12 cellular contexts compared by ENCODE assay signal in genomic region chr2:50650398-50650810, GRCh38.
"Had no signal": no experiment of that assay in that cellular context is flagged by ENCODE, and none has a peak within 500 bp of the region (broad histone marks: within the 10 kb centered on the region; RNA-seq: fewer than 3 reads in every experiment).

No MANE protein-coding gene starts in this region.

- H3K4me1 ChIP-seq: upper lobe of left lung had no signal

- DNase-seq: activated CD4-positive, alpha-beta T cell treated with anti-CD3 and anti-CD28 coated beads for 48 hours; activated naive CD4-positive, alpha-beta T cell treated with Interleukin-2 at 50 U/mL for 16 hours; effector memory CD4-positive, alpha-beta T cell; left colon; ovary; stimulated activated CD4-positive, alpha-beta T cell treated with anti-CD3 and anti-CD28 coated beads, Interleukin-4, amount 100 ng/mL, for 1 hour; stimulated activated CD8-positive, alpha-beta memory T cell treated with anti-CD3 and anti-CD28 coated beads, Interleukin-4, amount 100 ng/mL, for 48 hours; stimulated activated naive CD8-positive, alpha-beta T cell treated with anti-CD3 and anti-CD28 coated beads, Interleukin-15, Interleukin-2, amounts not matched to agents 100 U/mL and 50 U/mL, for 24 hours; T-helper 1 cell; upper lobe of left lung had no signal

- H3K27me3 ChIP-seq: ovary, upper lobe of left lung had no signal

- H3K4me3 ChIP-seq: ovary, upper lobe of left lung had no signal

- ATAC-seq: esophagus mucosa; left colon; natural killer cell treated with Interleukin-12 subunit alpha and Interleukin-12 subunit beta and Interleukin-15 and Interleukin-18, amount 100 ng/mL, for 72 hours; stimulated activated naive CD8-positive, alpha-beta T cell treated with anti-CD3 and anti-CD28 coated beads, Interleukin-15, Interleukin-2, amounts not matched to agents 100 U/mL and 50 U/mL, for 24 hours had no signal

- H3K27ac ChIP-seq: ovary, upper lobe of left lung had no signal

- H3K9me3 ChIP-seq: ovary, upper lobe of left lung had no signal

- H3K36me3 ChIP-seq: ovary, upper lobe of left lung had no signal
